ENCODE assay signal across 1 cellular context in the genomic region with DNA sequence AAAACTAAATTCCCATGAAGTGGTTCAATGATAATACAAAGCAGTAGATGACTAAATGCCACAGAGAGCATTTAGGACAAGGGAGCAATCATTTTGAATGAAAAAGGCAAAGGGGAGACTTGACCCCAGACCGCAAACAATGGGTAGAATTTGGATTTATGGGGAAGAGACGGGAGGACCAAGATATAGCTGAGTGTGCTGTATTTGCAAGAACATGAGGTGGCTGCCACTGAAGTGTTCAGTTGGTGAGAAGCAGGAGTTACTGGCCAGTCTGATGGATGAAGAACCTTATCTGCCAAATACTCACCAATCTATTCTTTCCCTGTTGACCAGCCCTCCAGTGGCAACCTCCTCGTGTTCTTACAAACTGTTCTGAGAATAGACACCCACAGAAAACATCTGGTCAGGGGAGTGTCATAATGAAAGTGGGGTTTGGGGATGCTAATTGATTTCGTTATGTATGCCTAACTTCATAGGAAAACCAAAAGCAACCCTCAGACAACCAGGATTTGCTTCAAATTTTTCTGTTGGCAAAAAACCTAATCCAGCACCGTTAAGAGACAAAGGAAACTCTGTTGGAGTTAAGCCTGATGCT.
TF ChIP-seq lines count a peak whose summit lies in the region.

No MANE protein-coding gene starts in this region.

TF ChIP-seq in IMR-90, 13 proteins besides CTCF, POLR2A, EP300 and RAD21 (continued from another document):
- TF ChIP-seq, protein P1, sequence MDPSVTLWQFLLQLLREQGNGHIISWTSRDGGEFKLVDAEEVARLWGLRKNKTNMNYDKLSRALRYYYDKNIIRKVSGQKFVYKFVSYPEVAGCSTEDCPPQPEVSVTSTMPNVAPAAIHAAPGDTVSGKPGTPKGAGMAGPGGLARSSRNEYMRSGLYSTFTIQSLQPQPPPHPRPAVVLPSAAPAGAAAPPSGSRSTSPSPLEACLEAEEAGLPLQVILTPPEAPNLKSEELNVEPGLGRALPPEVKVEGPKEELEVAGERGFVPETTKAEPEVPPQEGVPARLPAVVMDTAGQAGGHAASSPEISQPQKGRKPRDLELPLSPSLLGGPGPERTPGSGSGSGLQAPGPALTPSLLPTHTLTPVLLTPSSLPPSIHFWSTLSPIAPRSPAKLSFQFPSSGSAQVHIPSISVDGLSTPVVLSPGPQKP (IDR thresholded peaks at IDR 0.05; ENCODE audit: borderline replicate concordance, low read depth, low read length): no peak
- TF ChIP-seq NFE2L2 (IDR thresholded peaks at IDR 0.05; ENCODE audit: low read depth, low read length): no peak
TF ChIP-seq in IMR-90: peak in this region for 1.
